11 cellular contexts compared by ENCODE assay signal in genomic region chr3:46449755-46450552, GRCh38. TPM values are rescaled to one million over a fixed set of nuclear protein-coding genes. Genes with fewer than 3 reads are reported as not detected.
DNase-seq lines count a peak whose midpoint lies in the region; ATAC-seq and TF ChIP-seq lines count a peak whose summit lies in the region.
"Had no signal": no experiment of that assay in that cellular context is flagged by ENCODE, and none has a peak within 500 bp of the region (broad histone marks: within the 10 kb centered on the region; RNA-seq: fewer than 3 reads in every experiment).

No MANE protein-coding gene starts in this region.

- peaks cover 15% of the 10 kb centered on the region for H3K4me1 ChIP-seq in DND-41 (ENCODE audit: insufficient read depth, low read length)

- ATAC-seq in DND-41 (ENCODE audit: insufficient read depth, low read depth) (no peak), HG03025 (IDR thresholded peaks at IDR 0.05; ENCODE audit: low FRiP score, unreplicated experiment) (no peak)
- ATAC-seq in activated naive CD4-positive, alpha-beta T cell treated with anti-CD3 and anti-CD28 coated beads, Interleukin-2, amount 50 U/mL, for 72 hours = no peak
- ATAC-seq: sciatic nerve had no signal

- H3K9me3 Mint-ChIP-seq in nephron progenitor cell = no peaks in the 10 kb centered on the region
- no peaks in the 10 kb centered on the region for H3K9me3 Mint-ChIP-seq in activated naive CD4-positive, alpha-beta T cell treated with anti-CD3 and anti-CD28 coated beads, Interleukin-2, amount 50 U/mL, for 72 hours
- no peaks in the 10 kb centered on the region for H3K9me3 Mint-ChIP-seq in activated CD4-positive, alpha-beta memory T cell treated with anti-CD3 and anti-CD28 coated beads for 36 hours

- no peaks in the 10 kb centered on the region for H3K79me2 ChIP-seq in DND-41 (ENCODE audit: insufficient read depth, low read length)

- no peaks in the 10 kb centered on the region for H3K27me3 ChIP-seq in DND-41 (ENCODE audit: insufficient read depth, low read length, poor library complexity)

- H3K36me3 Mint-ChIP-seq in nephron progenitor cell (ENCODE audit: low read depth) = no peaks in the 10 kb centered on the region
- H3K36me3 Mint-ChIP-seq in activated naive CD4-positive, alpha-beta T cell treated with anti-CD3 and anti-CD28 coated beads, Interleukin-2, amount 50 U/mL, for 72 hours = no peaks in the 10 kb centered on the region
- no peaks in the 10 kb centered on the region for H3K36me3 Mint-ChIP-seq in activated CD4-positive, alpha-beta memory T cell treated with anti-CD3 and anti-CD28 coated beads for 36 hours

- no peak overlapping the region for H3K9ac ChIP-seq in DND-41 (ENCODE audit: low read depth, low read length)

- no peak for DNase-seq in DND-41
- DNase-seq in cardiac fibroblast (ENCODE audit: low read depth in 2 of 2) = peak in 1 of 2 donors; percentile 35
- peak; percentile 25 for DNase-seq in nephron progenitor cell
- no peak for DNase-seq in OCI-M2 (lab: John Stamatoyannopoulos, UW; ENCODE audit: unreplicated experiment)
- DNase-seq in activated naive CD4-positive, alpha-beta T cell treated with anti-CD3 and anti-CD28 coated beads, Interleukin-2, amount 50 U/mL, for 72 hours (ENCODE audit: low spot score in 2 of 2) = no peak
- DNase-seq in activated CD4-positive, alpha-beta memory T cell treated with anti-CD3 and anti-CD28 coated beads for 36 hours = no peak
- DNase-seq: activated CD4-positive, alpha-beta T cell treated with anti-CD3 and anti-CD28 coated beads for 4 hours had no signal

- no peaks in the 10 kb centered on the region for H3K36me3 ChIP-seq in DND-41 (ENCODE audit: insufficient read depth, low read length)

- H4K20me1 ChIP-seq in DND-41 (ENCODE audit: insufficient read depth, low read length) = no peaks in the 10 kb centered on the region

- H3K4me2 ChIP-seq in DND-41 (ENCODE audit: insufficient read depth, low read length) = no peak overlapping the region

- no peak overlapping the region for H3K27ac Mint-ChIP-seq in nephron progenitor cell
- no peak overlapping the region for H3K27ac Mint-ChIP-seq in activated naive CD4-positive, alpha-beta T cell treated with anti-CD3 and anti-CD28 coated beads, Interleukin-2, amount 50 U/mL, for 72 hours
- H3K27ac Mint-ChIP-seq in activated CD4-positive, alpha-beta memory T cell treated with anti-CD3 and anti-CD28 coated beads for 36 hours = no peak overlapping the region

- H3K4me3 Mint-ChIP-seq in nephron progenitor cell = no peak overlapping the region
- H3K4me3 Mint-ChIP-seq in activated CD4-positive, alpha-beta memory T cell treated with anti-CD3 and anti-CD28 coated beads for 36 hours = no peak overlapping the region

- TF ChIP-seq RAD21 in Ishikawa (IDR thresholded peaks at IDR 0.05; ENCODE audit: low read depth) = peak; percentile 56

- no peak overlapping the region for H3K4me3 ChIP-seq in DND-41 (ENCODE audit: low read depth in 1 of 2, low read length in 2 of 2)
- no peak overlapping the region for H3K4me3 ChIP-seq in cardiac fibroblast (replicated peaks in 1 of 2; ENCODE audit: low read depth in 2 of 2, low read length in 2 of 2)

- H2AFZ ChIP-seq in DND-41 (ENCODE audit: low read depth, low read length) = no peak overlapping the region

- no peak overlapping the region for H3K27ac ChIP-seq in DND-41 (ENCODE audit: low read length)

- peaks cover 25% of the 10 kb centered on the region for H3K27me3 Mint-ChIP-seq in nephron progenitor cell (ENCODE audit: low read depth, poor library complexity)
- peaks cover 3% of the 10 kb centered on the region for H3K27me3 Mint-ChIP-seq in activated CD4-positive, alpha-beta memory T cell treated with anti-CD3 and anti-CD28 coated beads for 36 hours

- intact Hi-C loops in activated CD4-positive, alpha-beta memory T cell treated with anti-CD3 and anti-CD28 coated beads for 36 hours (cut with micrococcal nuclease) = no loop called here

- no peaks in the 10 kb centered on the region for H3K9me3 ChIP-seq in DND-41 (ENCODE audit: insufficient read depth, low read length, severe bottlenecking)

- POLR2A ChIA-PET in activated CD4-positive, alpha-beta memory T cell treated with anti-CD3 and anti-CD28 coated beads for 36 hours (lab: Charles Lee) = no interaction called here

- TF ChIP-seq CTCF in DND-41 (IDR thresholded peaks at IDR 0.05; ENCODE audit: borderline replicate concordance, extremely low read depth, low read length, poor library complexity, severe bottlenecking) (peak; percentile 72), cardiac fibroblast (IDR thresholded peaks at IDR 0.05; ENCODE audit: low read depth, low read length) (peak; percentile 81), nephron progenitor cell (IDR thresholded peaks at IDR 0.05) (peak; percentile 58)

- CTCF ChIA-PET in activated CD4-positive, alpha-beta memory T cell treated with anti-CD3 and anti-CD28 coated beads for 36 hours (lab: Charles Lee) = interaction anchor here (0.7 to 2.5 kb wide), 8 partner anchors 10 to 182 kb away, joined by 3 to 13 read pairs (median 4); no protein-coding TSS in a partner anchor

- H3K4me1 Mint-ChIP-seq in nephron progenitor cell = no peaks in the 10 kb centered on the region
- H3K4me1 Mint-ChIP-seq in activated CD4-positive, alpha-beta memory T cell treated with anti-CD3 and anti-CD28 coated beads for 36 hours (ENCODE audit: low read depth) = no peaks in the 10 kb centered on the region

- TF ChIP-seq EP300 in Ishikawa (IDR thresholded peaks at IDR 0.05; ENCODE audit: borderline replicate concordance) = no peak

TF ChIP-seq in Ishikawa, 13 proteins besides CTCF, POLR2A, EP300 and RAD21:
- TF ChIP-seq TEAD4 (IDR thresholded peaks at IDR 0.05) (0 out of 2 replicates have a peak, but pooled peaks have one; percentile 19), CEBPB (IDR thresholded peaks at IDR 0.05) (no peak)
TF ChIP-seq in Ishikawa: peak in this region for 1.

RNA-seq across cellular contexts. Expression of gene LTF, which starts 14.8 kb away (rescaled TPM):
- not detected for total RNA-seq in activated naive CD4-positive, alpha-beta T cell treated with anti-CD3 and anti-CD28 coated beads, Interleukin-2, amount 50 U/mL, for 72 hours
- total RNA-seq in activated CD4-positive, alpha-beta memory T cell treated with anti-CD3 and anti-CD28 coated beads for 36 hours = not detected

RNA-seq across cellular contexts. Expression of gene CCRL2, which starts 42.9 kb away (rescaled TPM):
- 1 to 10 TPM in 1 of 2 donors, under 1 TPM in 1; 0.72 to 1.4 TPM for total RNA-seq in activated naive CD4-positive, alpha-beta T cell treated with anti-CD3 and anti-CD28 coated beads, Interleukin-2, amount 50 U/mL, for 72 hours
- total RNA-seq in activated CD4-positive, alpha-beta memory T cell treated with anti-CD3 and anti-CD28 coated beads for 36 hours = 1 to 10 TPM; 1.3 to 1.4 TPM

RNA-seq across cellular contexts. Expression of gene RTP3, which starts 47.8 kb away (rescaled TPM):
- not detected for total RNA-seq in activated naive CD4-positive, alpha-beta T cell treated with anti-CD3 and anti-CD28 coated beads, Interleukin-2, amount 50 U/mL, for 72 hours
- not detected for total RNA-seq in activated CD4-positive, alpha-beta memory T cell treated with anti-CD3 and anti-CD28 coated beads for 36 hours
- total RNA-seq: sciatic nerve, temporal lobe had no signal
